ENCODE assay signal across 20 cellular contexts in the genomic region with DNA sequence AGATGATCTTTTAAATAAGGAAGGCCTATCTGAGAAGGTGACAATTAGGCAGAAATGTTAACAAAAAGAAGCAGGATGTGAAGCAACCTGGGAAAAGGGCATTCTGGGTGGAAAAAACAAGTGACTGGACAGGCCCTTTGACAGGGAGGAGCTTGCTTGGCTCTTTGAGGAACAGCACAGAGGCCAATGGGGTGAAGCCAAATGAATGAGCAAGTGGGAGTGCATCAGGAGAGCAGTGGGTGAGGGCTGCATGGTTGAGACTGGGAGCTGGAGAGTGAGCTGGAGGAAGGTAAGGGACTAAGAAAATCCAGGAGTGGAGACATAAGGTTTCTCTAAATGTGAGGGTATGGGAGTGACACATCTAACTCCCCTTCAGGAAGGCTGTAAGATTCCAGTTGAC.
"Had no signal": no experiment of that assay in that cellular context is flagged by ENCODE, and none has a peak within 500 bp of the region (broad histone marks: within the 10 kb centered on the region; RNA-seq: fewer than 3 reads in every experiment).

No MANE protein-coding gene starts in this region.

- H3K27me3 ChIP-seq: spleen, tibial nerve had no signal

- H3K36me3 Mint-ChIP-seq: activated naive CD8-positive, alpha-beta T cell; naive thymus-derived CD8-positive, alpha-beta T cell had no signal

- H3K4me1 Mint-ChIP-seq: activated CD4-positive, alpha-beta T cell treated with anti-CD3 and anti-CD28 coated beads for 36 hours; central memory CD8-positive, alpha-beta T cell; naive thymus-derived CD8-positive, alpha-beta T cell had no signal

- H3K27ac Mint-ChIP-seq: activated CD4-positive, alpha-beta T cell treated with anti-CD3 and anti-CD28 coated beads for 36 hours; activated naive CD8-positive, alpha-beta T cell; activated T-cell treated with anti-CD3 and anti-CD28 coated beads, Interleukin-2, amount 50 U/mL, for 72 hours; dendritic cell treated with granulocyte-macrophage colony-stimulating factor and Interleukin-4, amounts not matched to agents 40 ng/mL and 50 ng/mL, for 4 days; naive thymus-derived CD8-positive, alpha-beta T cell had no signal

- H3K4me3 Mint-ChIP-seq: activated CD4-positive, alpha-beta T cell treated with anti-CD3 and anti-CD28 coated beads for 36 hours; activated naive CD8-positive, alpha-beta T cell; activated T-cell treated with anti-CD3 and anti-CD28 coated beads, Interleukin-2, amount 50 U/mL, for 72 hours; central memory CD8-positive, alpha-beta T cell; dendritic cell treated with granulocyte-macrophage colony-stimulating factor and Interleukin-4, amounts not matched to agents 40 ng/mL and 50 ng/mL, for 4 days; naive thymus-derived CD8-positive, alpha-beta T cell had no signal

- H3K27ac ChIP-seq: epithelial cell of prostate, spleen, tibial nerve had no signal

- DNase-seq: activated CD4-positive, alpha-beta T cell treated with anti-CD3 and anti-CD28 coated beads for 36 hours; activated CD4-positive, CD25-positive, alpha-beta regulatory T cell; activated naive CD4-positive, alpha-beta T cell treated with Interleukin-2 at 50 U/mL for 16 hours; activated T-cell treated with anti-CD3 and anti-CD28 coated beads for 4 hours; activated T-cell treated with anti-CD3 and anti-CD28 coated beads, Interleukin-2, amount 50 U/mL, for 72 hours; anterior cingulate cortex; kidney; left colon; mammary epithelial cell; midbrain; naive thymus-derived CD8-positive, alpha-beta T cell; posterior cingulate gyrus; right cardiac atrium; spleen; stimulated activated naive CD4-positive, alpha-beta T cell had no signal

- H3K4me3 ChIP-seq: spleen, tibial nerve had no signal

- H3K36me3 ChIP-seq: spleen, tibial nerve had no signal

- H3K27me3 Mint-ChIP-seq: activated CD4-positive, alpha-beta T cell treated with anti-CD3 and anti-CD28 coated beads for 36 hours; activated naive CD8-positive, alpha-beta T cell; central memory CD8-positive, alpha-beta T cell; dendritic cell treated with granulocyte-macrophage colony-stimulating factor and Interleukin-4, amounts not matched to agents 40 ng/mL and 50 ng/mL, for 4 days had no signal

- H3K9me3 ChIP-seq: spleen, tibial nerve had no signal

- H3K9me3 Mint-ChIP-seq: activated T-cell treated with anti-CD3 and anti-CD28 coated beads, Interleukin-2, amount 50 U/mL, for 72 hours; dendritic cell treated with granulocyte-macrophage colony-stimulating factor and Interleukin-4, amounts not matched to agents 40 ng/mL and 50 ng/mL, for 4 days had no signal
